In the genomic region with DNA sequence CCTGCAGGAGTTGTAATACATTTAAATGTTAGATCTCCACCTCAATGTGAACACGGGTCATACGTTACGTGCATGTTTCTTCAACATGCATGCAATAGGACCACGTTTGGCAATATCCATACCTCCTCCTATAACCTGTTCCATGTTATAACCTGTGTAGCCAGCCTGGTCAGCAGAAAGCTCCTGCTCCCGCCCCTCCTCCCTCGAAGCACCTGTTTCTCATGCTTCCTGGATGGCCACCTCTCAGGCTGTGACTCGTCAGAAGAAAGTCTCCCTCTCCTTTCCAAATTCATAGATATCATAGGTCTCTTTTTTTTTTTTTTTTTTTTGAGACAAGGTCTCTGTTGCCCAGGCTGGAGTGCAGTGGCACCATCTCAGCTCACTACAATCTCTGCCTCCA, we compare ENCODE assay signal across 24 cellular contexts.
"Had no signal": no experiment of that assay in that cellular context is flagged by ENCODE, and none has a peak within 500 bp of the region (broad histone marks: within the 10 kb centered on the region; RNA-seq: fewer than 3 reads in every experiment).

No MANE protein-coding gene starts in this region.

- H3K27ac ChIP-seq: colonic mucosa, esophagus muscularis mucosa, foreskin keratinocyte, gastroesophageal sphincter, heart left ventricle, hepatocyte, left lung, psoas muscle, sigmoid colon, thoracic aorta, tibial nerve, upper lobe of right lung, uterus had no signal

- H3K9me3 Mint-ChIP-seq: dendritic cell treated with granulocyte-macrophage colony-stimulating factor and Interleukin-4, amounts not matched to agents 40 ng/mL and 50 ng/mL, for 4 days; naive thymus-derived CD8-positive, alpha-beta T cell; nephron progenitor cell; stimulated activated naive B cell treated with anti-CD40 and anti-IgM and Interleukin-4, amounts not matched to agents 10 μg/mL and 1 μg/mL and 100 μg/mL, for 72 hours; stimulated activated naive CD8-positive, alpha-beta T cell treated with anti-CD3 and anti-CD28 coated beads, Interleukin-15, Interleukin-2, amounts not matched to agents 100 ng/mL and 50 ng/mL, for 24 hours had no signal

- H3K4me1 ChIP-seq: colonic mucosa, esophagus muscularis mucosa, foreskin keratinocyte, gastroesophageal sphincter, heart left ventricle, left lung, psoas muscle, sigmoid colon, tibial nerve, upper lobe of right lung, uterus had no signal

- H3K36me3 Mint-ChIP-seq: naive thymus-derived CD8-positive, alpha-beta T cell; stimulated activated naive B cell treated with anti-CD40 and anti-IgM and Interleukin-4, amounts not matched to agents 10 μg/mL and 1 μg/mL and 100 μg/mL, for 72 hours had no signal

- H3K27me3 ChIP-seq: colonic mucosa, foreskin keratinocyte, hepatocyte, tibial nerve, upper lobe of right lung, uterus had no signal

- H3K4me3 Mint-ChIP-seq: dendritic cell treated with granulocyte-macrophage colony-stimulating factor and Interleukin-4, amounts not matched to agents 40 ng/mL and 50 ng/mL, for 4 days; naive thymus-derived CD8-positive, alpha-beta T cell; nephron progenitor cell; stimulated activated naive B cell treated with anti-CD40 and anti-IgM and Interleukin-4, amounts not matched to agents 10 μg/mL and 1 μg/mL and 100 μg/mL, for 72 hours; stimulated activated naive CD8-positive, alpha-beta T cell treated with anti-CD3 and anti-CD28 coated beads, Interleukin-15, Interleukin-2, amounts not matched to agents 100 ng/mL and 50 ng/mL, for 24 hours had no signal

- DNase-seq: colonic mucosa; effector CD8-positive, alpha-beta T cell; foreskin keratinocyte; mammary epithelial cell; mesendoderm; nephron progenitor cell; nucleus accumbens; stimulated activated naive B cell treated with anti-CD40 and anti-IgM and Interleukin-4, amounts not matched to agents 10 μg/mL and 1 μg/mL and 100 μg/mL, for 72 hours; uterus had no signal

- H3K36me3 ChIP-seq: colonic mucosa, esophagus muscularis mucosa, gastroesophageal sphincter, heart left ventricle, left lung, sigmoid colon, thoracic aorta, tibial nerve, upper lobe of right lung, uterus had no signal

- H3K27me3 Mint-ChIP-seq: dendritic cell treated with granulocyte-macrophage colony-stimulating factor and Interleukin-4, amounts not matched to agents 40 ng/mL and 50 ng/mL, for 4 days; stimulated activated naive B cell treated with anti-CD40 and anti-IgM and Interleukin-4, amounts not matched to agents 10 μg/mL and 1 μg/mL and 100 μg/mL, for 72 hours; stimulated activated naive CD8-positive, alpha-beta T cell treated with anti-CD3 and anti-CD28 coated beads, Interleukin-15, Interleukin-2, amounts not matched to agents 100 ng/mL and 50 ng/mL, for 24 hours had no signal

- H3K4me1 Mint-ChIP-seq: naive thymus-derived CD8-positive, alpha-beta T cell; stimulated activated naive B cell treated with anti-CD40 and anti-IgM and Interleukin-4, amounts not matched to agents 10 μg/mL and 1 μg/mL and 100 μg/mL, for 72 hours had no signal

- H3K4me3 ChIP-seq: colonic mucosa, esophagus muscularis mucosa, gastroesophageal sphincter, heart left ventricle, hepatocyte, left lung, psoas muscle, sigmoid colon, thoracic aorta, tibial nerve, upper lobe of right lung, uterus had no signal

- H3K9me3 ChIP-seq: colonic mucosa, esophagus muscularis mucosa, gastroesophageal sphincter, heart left ventricle, left lung, psoas muscle, sigmoid colon, thoracic aorta, upper lobe of right lung, uterus had no signal

- H3K27ac Mint-ChIP-seq: dendritic cell treated with granulocyte-macrophage colony-stimulating factor and Interleukin-4, amounts not matched to agents 40 ng/mL and 50 ng/mL, for 4 days; naive thymus-derived CD8-positive, alpha-beta T cell; stimulated activated naive B cell treated with anti-CD40 and anti-IgM and Interleukin-4, amounts not matched to agents 10 μg/mL and 1 μg/mL and 100 μg/mL, for 72 hours; stimulated activated naive CD8-positive, alpha-beta T cell treated with anti-CD3 and anti-CD28 coated beads, Interleukin-15, Interleukin-2, amounts not matched to agents 100 ng/mL and 50 ng/mL, for 24 hours had no signal

- ATAC-seq: foreskin keratinocyte; gastroesophageal sphincter; heart left ventricle; left cardiac atrium; left lung; naive thymus-derived CD8-positive, alpha-beta T cell; psoas muscle; right cardiac atrium; stimulated activated naive B cell treated with anti-CD40 and anti-IgM and Interleukin-4, amounts not matched to agents 10 μg/mL and 1 μg/mL and 100 μg/mL, for 72 hours; upper lobe of right lung had no signal
